ENCODE assay signal across 16 cellular contexts in the genomic region with DNA sequence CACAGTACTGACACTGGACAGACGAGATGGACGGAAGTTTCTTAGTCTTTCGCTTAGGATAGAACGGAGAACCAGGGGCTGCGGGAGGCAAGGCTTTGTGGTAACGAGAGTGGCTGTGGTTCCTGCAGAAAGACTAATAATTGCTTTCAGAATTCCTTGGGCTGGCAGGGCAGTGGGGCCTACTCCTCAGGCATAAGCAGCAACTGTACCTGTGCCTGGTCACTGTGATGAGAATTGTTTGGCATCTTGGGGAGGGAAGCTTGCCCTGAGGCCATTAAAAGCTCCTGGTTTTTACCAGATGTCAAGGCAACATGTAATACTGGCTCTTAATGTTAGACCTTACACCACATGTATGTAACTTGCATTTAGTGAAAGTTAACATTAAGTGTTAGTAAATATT. TPM values are rescaled to one million over a fixed set of nuclear protein-coding genes. Genes with fewer than 3 reads are reported as not detected.
DNase-seq lines count a peak whose midpoint lies in the region; ATAC-seq, FAIRE-seq and TF ChIP-seq lines count a peak whose summit lies in the region.
"Had no signal": no experiment of that assay in that cellular context is flagged by ENCODE, and none has a peak within 500 bp of the region (broad histone marks: within the 10 kb centered on the region; RNA-seq: fewer than 3 reads in every experiment).

No MANE protein-coding gene starts in this region.

- no peaks in the 10 kb centered on the region for H3K9me3 Mint-ChIP-seq in natural killer cell
- H3K9me3 Mint-ChIP-seq in natural killer cell treated with Interleukin-12 subunit alpha and Interleukin-12 subunit beta and Interleukin-15 and Interleukin-18, amount 100 ng/mL, for 72 hours = no peaks in the 10 kb centered on the region
- no peaks in the 10 kb centered on the region for H3K9me3 Mint-ChIP-seq in WTC11
- no peaks in the 10 kb centered on the region for H3K9me3 Mint-ChIP-seq in mesothelial cell of epicardium
- no peaks in the 10 kb centered on the region for H3K9me3 Mint-ChIP-seq in CD4-positive, alpha-beta memory T cell

- WGBS in stomach, 5 donors = 88 to 95% (median 92%) methylated on average over 6 of the region's 6 CpGs

- H3K4me3 ChIP-seq in CD4-positive, alpha-beta memory T cell (ENCODE audit: low read length in 2 of 2) = no peak overlapping the region
- H3K4me3 ChIP-seq in stomach = no peak overlapping the region
- H3K4me3 ChIP-seq: SJSA1 had no signal

- no peak overlapping the region for H3K27ac ChIP-seq in CD4-positive, alpha-beta memory T cell (ENCODE audit: low read depth, low read length)
- H3K27ac ChIP-seq in stomach = no peak overlapping the region
- H3K27ac ChIP-seq: RWPE1, SJSA1 had no signal

- TF ChIP-seq CTCF in natural killer cell (IDR thresholded peaks at IDR 0.05) = no peak
- no peak for TF ChIP-seq CTCF in WTC11 (IDR thresholded peaks at IDR 0.05)
- TF ChIP-seq CTCF in mesothelial cell of epicardium (IDR thresholded peaks at IDR 0.05; ENCODE audit: unreplicated experiment) = no peak
- TF ChIP-seq CTCF in stomach (IDR thresholded peaks at IDR 0.05) = no peak

- no peak for ATAC-seq in natural killer cell
- no peak for ATAC-seq in natural killer cell treated with Interleukin-12 subunit alpha and Interleukin-12 subunit beta and Interleukin-15 and Interleukin-18, amount 100 ng/mL, for 72 hours
- no peak for ATAC-seq in WTC11

- no peaks in the 10 kb centered on the region for H3K9me3 ChIP-seq in CD4-positive, alpha-beta memory T cell (ENCODE audit: control insufficient read depth in 1 of 2, low read length in 2 of 2)
- no peaks in the 10 kb centered on the region for H3K9me3 ChIP-seq in stomach

- TF ChIP-seq EP300 in stomach (IDR thresholded peaks at IDR 0.05) = no peak

- no peak for FAIRE-seq in H54 (lab: Jason Lieb, UNC)

- DNase-seq in natural killer cell (no peak), WTC11 (ENCODE audit: low spot score) (no peak), mesothelial cell of epicardium (ENCODE audit: low spot score in 2 of 2, unreplicated experiment in 2 of 2) (no peak), H54 (ENCODE audit: insufficient read length, low spot score) (no peak), NCI-H748 treated with DMSO at 0.1 percent for 48 hours (lab: John Stamatoyannopoulos, UW) (no peak), stomach (no peak)
- no peak for DNase-seq in natural killer cell treated with Interleukin-12 subunit alpha and Interleukin-12 subunit beta and Interleukin-15 and Interleukin-18, amount 100 ng/mL, for 72 hours (ENCODE audit: low spot score)
- no peak for DNase-seq in CD4-positive, alpha-beta memory T cell
- DNase-seq: ACHN, Kasumi-1, NCI-H1417 treated with DMSO at 0.1 percent for 48 hours, NCI-H2081, NCI-H2227 treated with DMSO at 0.1 percent for 48 hours, OCI-M1 had no signal

- H3K4me3 Mint-ChIP-seq in natural killer cell (no peak overlapping the region), WTC11 (no peak overlapping the region), mesothelial cell of epicardium (no peak overlapping the region)
- no peak overlapping the region for H3K4me3 Mint-ChIP-seq in natural killer cell treated with Interleukin-12 subunit alpha and Interleukin-12 subunit beta and Interleukin-15 and Interleukin-18, amount 100 ng/mL, for 72 hours
- no peak overlapping the region for H3K4me3 Mint-ChIP-seq in CD4-positive, alpha-beta memory T cell

- intact Hi-C loops in natural killer cell (cut with micrococcal nuclease) = no loop called here
- intact Hi-C loops in CD4-positive, alpha-beta memory T cell (cut with micrococcal nuclease) = no loop called here
- intact Hi-C loops in stomach (cut with DNase I; ENCODE audit: low total_unique reads) = no loop called here

- no peaks in the 10 kb centered on the region for H3K27me3 ChIP-seq in CD4-positive, alpha-beta memory T cell (ENCODE audit: insufficient read depth, low read length)
- no peaks in the 10 kb centered on the region for H3K27me3 ChIP-seq in stomach
- H3K27me3 ChIP-seq: SJSA1 had no signal

- no peaks in the 10 kb centered on the region for H3K36me3 ChIP-seq in CD4-positive, alpha-beta memory T cell (ENCODE audit: insufficient read depth, low read length)
- peaks cover 3 to 90% (median 58%) of the 10 kb centered on the region in 4 donors for H3K36me3 ChIP-seq in stomach

- TF ChIP-seq POLR2A in H54 (IDR thresholded peaks at IDR 0.05; ENCODE audit: low read depth, low read length) (no peak), stomach (IDR thresholded peaks at IDR 0.05) (no peak)

- POLR2A ChIA-PET in WTC11 (lab: Charles Lee) = no interaction called here
- POLR2A ChIA-PET in CD4-positive, alpha-beta memory T cell (lab: Charles Lee; ENCODE audit: partially characterized antibody) = no interaction called here

- H3K27ac Mint-ChIP-seq in natural killer cell (peak overlapping the region; percentile 37 to 77), WTC11 (peak overlapping the region; percentile 63), mesothelial cell of epicardium (peak overlapping the region; percentile 95)
- H3K27ac Mint-ChIP-seq in natural killer cell treated with Interleukin-12 subunit alpha and Interleukin-12 subunit beta and Interleukin-15 and Interleukin-18, amount 100 ng/mL, for 72 hours = peak overlapping the region in 1 of 2 donors; percentile 35
- peak overlapping the region in 2 of 7 donors; percentile 24 to 56 for H3K27ac Mint-ChIP-seq in CD4-positive, alpha-beta memory T cell

- H3K27me3 Mint-ChIP-seq in natural killer cell (ENCODE audit: low read depth in 2 of 2) = no peaks in the 10 kb centered on the region
- H3K27me3 Mint-ChIP-seq in natural killer cell treated with Interleukin-12 subunit alpha and Interleukin-12 subunit beta and Interleukin-15 and Interleukin-18, amount 100 ng/mL, for 72 hours = no peaks in the 10 kb centered on the region
- H3K27me3 Mint-ChIP-seq in WTC11 (ENCODE audit: low read depth) = no peaks in the 10 kb centered on the region
- H3K27me3 Mint-ChIP-seq in mesothelial cell of epicardium (ENCODE audit: low read depth) = no peaks in the 10 kb centered on the region
- no peaks in the 10 kb centered on the region for H3K27me3 Mint-ChIP-seq in CD4-positive, alpha-beta memory T cell

- CTCF ChIA-PET in WTC11 (lab: Charles Lee) = no interaction called here
- CTCF ChIA-PET in CD4-positive, alpha-beta memory T cell (lab: Charles Lee; ENCODE audit: partially characterized antibody) = no interaction called here

- H3K36me3 Mint-ChIP-seq in natural killer cell = no peaks in the 10 kb centered on the region
- peaks cover 5% of the 10 kb centered on the region for H3K36me3 Mint-ChIP-seq in natural killer cell treated with Interleukin-12 subunit alpha and Interleukin-12 subunit beta and Interleukin-15 and Interleukin-18, amount 100 ng/mL, for 72 hours
- peaks cover 35% of the 10 kb centered on the region for H3K36me3 Mint-ChIP-seq in WTC11
- H3K36me3 Mint-ChIP-seq in mesothelial cell of epicardium = peaks cover 15% of the 10 kb centered on the region
- peaks cover 26 to 59% of the 10 kb centered on the region in 2 donors for H3K36me3 Mint-ChIP-seq in CD4-positive, alpha-beta memory T cell

- H3K4me1 Mint-ChIP-seq in natural killer cell (peaks cover 47 to 61% of the 10 kb centered on the region in 2 donors), WTC11 (peaks cover 30% of the 10 kb centered on the region), mesothelial cell of epicardium (peaks cover 19% of the 10 kb centered on the region)
- peaks cover 32 to 48% of the 10 kb centered on the region in 2 donors for H3K4me1 Mint-ChIP-seq in natural killer cell treated with Interleukin-12 subunit alpha and Interleukin-12 subunit beta and Interleukin-15 and Interleukin-18, amount 100 ng/mL, for 72 hours (ENCODE audit: low read depth in 2 of 2)
- H3K4me1 Mint-ChIP-seq in CD4-positive, alpha-beta memory T cell = peaks cover 32 to 76% (median 45%) of the 10 kb centered on the region in 4 donors

- peaks cover 16% of the 10 kb centered on the region for H3K4me1 ChIP-seq in CD4-positive, alpha-beta memory T cell (ENCODE audit: insufficient read depth, low read length)
- H3K4me1 ChIP-seq in stomach = peaks cover 3 to 24% (median 13%) of the 10 kb centered on the region in 4 donors

TF ChIP-seq in WTC11, 78 proteins besides CTCF, POLR2A, EP300 and RAD21 (continues in another document):
- no peak for TF ChIP-seq SP1 (CRISPR knock-in tag; conservative IDR thresholded peaks at IDR 0.05)
- TF ChIP-seq JUN (CRISPR knock-in tag; IDR thresholded peaks at IDR 0.05) = no peak
- no peak for TF ChIP-seq ZNF138 (CRISPR knock-in tag; conservative IDR thresholded peaks at IDR 0.05)
- TF ChIP-seq, protein P1, sequence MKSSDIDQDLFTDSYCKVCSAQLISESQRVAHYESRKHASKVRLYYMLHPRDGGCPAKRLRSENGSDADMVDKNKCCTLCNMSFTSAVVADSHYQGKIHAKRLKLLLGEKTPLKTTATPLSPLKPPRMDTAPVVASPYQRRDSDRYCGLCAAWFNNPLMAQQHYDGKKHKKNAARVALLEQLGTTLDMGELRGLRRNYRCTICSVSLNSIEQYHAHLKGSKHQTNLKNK (CRISPR knock-in tag; IDR thresholded peaks at IDR 0.05) = no peak

RNA-seq across cellular contexts. Expression of a gene that starts 7.6 kb away (rescaled TPM):
- total RNA-seq in natural killer cell (10 to 100 TPM; 37.3 to 41.3 (median 40.9) TPM), WTC11 (2021) (68.9 to 79.5 TPM (median 69.4 TPM) in 3 replicates), mesothelial cell of epicardium (36.5 to 37.7 TPM (median 37.4 TPM) in 3 replicates), stomach (100 to 1,000 TPM in 1 of 5 donors, 10 to 100 TPM in 3, 1 to 10 TPM in 1; 1.2 to 280 (median 62.7) TPM)
- 100 to 1,000 TPM in 1 of 2 donors, 10 to 100 TPM in 1; 72.2 to 102 TPM for total RNA-seq in natural killer cell treated with Interleukin-12 subunit alpha and Interleukin-12 subunit beta and Interleukin-15 and Interleukin-18, amount 100 ng/mL, for 72 hours
- 10 to 100 TPM; 39.5 to 43.9 TPM for total RNA-seq in CD4-positive, alpha-beta memory T cell
- polyA plus RNA-seq in CD4-positive, alpha-beta memory T cell = 10 to 100 TPM; 49.8 to 59.3 TPM
- polyA plus RNA-seq in stomach = 10 to 100 TPM in 2 of 3 donors, 1 to 10 TPM in 1; 9.7 to 13.0 (median 12.5) TPM

RNA-seq across cellular contexts. Expression of a gene that starts 59.6 kb away (rescaled TPM):
- 10 to 100 TPM; 11.3 to 17.8 (median 11.4) TPM for total RNA-seq in natural killer cell
- 10 to 100 TPM; 16.0 to 19.5 TPM for total RNA-seq in natural killer cell treated with Interleukin-12 subunit alpha and Interleukin-12 subunit beta and Interleukin-15 and Interleukin-18, amount 100 ng/mL, for 72 hours
- 19.0 to 22.4 TPM (median 19.9 TPM) in 3 replicates for total RNA-seq in WTC11 (2021)
- 7.8 to 9.9 TPM (median 8.8 TPM) in 3 replicates for total RNA-seq in mesothelial cell of epicardium
- 10 to 100 TPM; 18.9 to 19.6 TPM for total RNA-seq in CD4-positive, alpha-beta memory T cell
- polyA plus RNA-seq in CD4-positive, alpha-beta memory T cell = 1 to 10 TPM; 8.0 to 9.5 TPM
- 10 to 100 TPM in 4 of 5 donors, 1 to 10 TPM in 1; 1.7 to 19.1 (median 12.9) TPM for total RNA-seq in stomach
- 1 to 10 TPM; 2.9 to 4.6 (median 3.5) TPM for polyA plus RNA-seq in stomach
